Comparison of ENCODE assay signal across 8 cellular contexts in genomic region chr4:112637552-112637866, GRCh38. TPM values are rescaled to one million over a fixed set of nuclear protein-coding genes. Genes with fewer than 3 reads are reported as not detected.
DNase-seq lines count a peak whose midpoint lies in the region; ATAC-seq and TF ChIP-seq lines count a peak whose summit lies in the region.

No MANE protein-coding gene starts in this region.

- no peak overlapping the region for H3K27ac Mint-ChIP-seq in activated CD4-positive, alpha-beta memory T cell treated with anti-CD3 and anti-CD28 coated beads for 36 hours

- H2AFZ ChIP-seq in mammary epithelial cell (ENCODE audit: low read depth, low read length) = peak overlapping the region; percentile 100

- no peaks in the 10 kb centered on the region for H4K20me1 ChIP-seq in mammary epithelial cell (ENCODE audit: insufficient read depth, low read length)

- POLR2A ChIA-PET in activated CD4-positive, alpha-beta memory T cell treated with anti-CD3 and anti-CD28 coated beads for 36 hours (lab: Charles Lee) = no interaction called here

- TF ChIP-seq CTCF in C4-2B (conservative IDR thresholded peaks at IDR 0.05) (peak; percentile 57), mammary epithelial cell (conservative IDR thresholded peaks at IDR 0.05 in 1 of 2, IDR thresholded peaks at IDR 0.05 in 1 of 2; ENCODE audit: extremely low read depth in 1 of 2, insufficient read depth in 1 of 2, low read depth in 1 of 2, low read length in 2 of 2) (no peak), mucosa of descending colon (IDR thresholded peaks at IDR 0.05) (no peak)

- peaks cover 78% of the 10 kb centered on the region for H3K79me2 ChIP-seq in mammary epithelial cell (ENCODE audit: insufficient read depth, low read length)

- peak; percentile 1 for ATAC-seq in HG03175 (IDR thresholded peaks at IDR 0.05; ENCODE audit: unreplicated experiment)
- ATAC-seq in mucosa of descending colon = no peak

- 0% methylated on average over 7 of the region's 8 CpGs for WGBS in mammary epithelial cell (ENCODE audit: low coverage, missing lambda C conversion rate)

- peak overlapping the region; percentile 77 for H3K4me2 ChIP-seq in mammary epithelial cell (ENCODE audit: insufficient read depth, low read depth, low read length)

- H3K27me3 ChIP-seq in mammary epithelial cell (ENCODE audit: insufficient read depth, low read length) = no peaks in the 10 kb centered on the region

- H3K4me1 ChIP-seq in mammary epithelial cell (ENCODE audit: insufficient read depth, low read length) (peaks cover 8% of the 10 kb centered on the region), mucosa of descending colon (ENCODE audit: low read depth) (peaks cover 9% of the 10 kb centered on the region)

- intact Hi-C loops in mammary epithelial cell (cut with micrococcal nuclease) = loop anchor here (1.0 to 10.0 kb wide), 4 partner anchors 125 to 457 kb away; no protein-coding TSS in a partner anchor
- intact Hi-C loops in mucosa of descending colon (cut with DNase I, micrococcal nuclease) = loop anchor here (10.0 kb wide), 2 partner anchors 127 to 297 kb away; no protein-coding TSS in a partner anchor
- intact Hi-C loops in activated CD4-positive, alpha-beta memory T cell treated with anti-CD3 and anti-CD28 coated beads for 36 hours (cut with micrococcal nuclease) = loop anchor here (1.0 to 10.0 kb wide), 12 partner anchors 69 to 1125 kb away; partner anchors contain the start of genes AP1AR and FAM241A

- no peaks in the 10 kb centered on the region for H3K27me3 Mint-ChIP-seq in activated CD4-positive, alpha-beta memory T cell treated with anti-CD3 and anti-CD28 coated beads for 36 hours

- in situ Hi-C loops in mammary epithelial cell (cut with MboI; ENCODE audit: low sequenced_read_pairs in 2 of 2) = loop anchor here (10.0 to 25.0 kb wide), 2 partner anchors 127 to 300 kb away; no protein-coding TSS in a partner anchor

- TSS peak; percentile 72 for BruUV-seq in mammary epithelial cell (replicated peaks; lab: Mats Ljungman, UMichigan)

- H3K9me3 Mint-ChIP-seq in activated CD4-positive, alpha-beta memory T cell treated with anti-CD3 and anti-CD28 coated beads for 36 hours = no peaks in the 10 kb centered on the region

- dilution Hi-C loops in mammary epithelial cell (cut with HindIII; ENCODE audit: low sequenced_read_pairs) = no loop called here

- H3K4me3 ChIP-seq in mammary epithelial cell (replicated peaks in 1 of 3; ENCODE audit: insufficient read depth in 1 of 3, low read depth in 2 of 3, low read length in 3 of 3) (peak overlapping the region; percentile 82 to 99 (median 97)), mucosa of descending colon (peak overlapping the region; percentile 22)

- H3K27ac ChIP-seq in C4-2B (peak overlapping the region; percentile 65), mammary epithelial cell (ENCODE audit: insufficient read depth, low read depth, low read length) (peak overlapping the region; percentile 91)

- H3K9me3 ChIP-seq in mammary epithelial cell (replicated peaks; ENCODE audit: insufficient read depth, low read length) = no peaks in the 10 kb centered on the region
- no peaks in the 10 kb centered on the region for H3K9me3 ChIP-seq in mucosa of descending colon

- H3K4me1 Mint-ChIP-seq in activated CD4-positive, alpha-beta memory T cell treated with anti-CD3 and anti-CD28 coated beads for 36 hours (ENCODE audit: low read depth) = peaks cover 33% of the 10 kb centered on the region

- H3K9ac ChIP-seq in mammary epithelial cell (ENCODE audit: insufficient read depth, low read length) = peak overlapping the region; percentile 97

- H3K36me3 ChIP-seq in mammary epithelial cell (ENCODE audit: insufficient read depth, low read length) = peaks cover 4% of the 10 kb centered on the region
- no peaks in the 10 kb centered on the region for H3K36me3 ChIP-seq in mucosa of descending colon (ENCODE audit: low read depth)

- CTCF ChIA-PET in mammary epithelial cell (lab: Charles Lee; ENCODE audit: low non-redundant PET) = interaction anchor here (0.7 to 0.8 kb wide), 2 partner anchors 328 to 480 kb away, joined by 5 to 11 read pairs; no protein-coding TSS in a partner anchor
- CTCF ChIA-PET in activated CD4-positive, alpha-beta memory T cell treated with anti-CD3 and anti-CD28 coated beads for 36 hours (lab: Charles Lee) = interaction anchor here (0.6 to 6.8 kb wide), 7 partner anchors 9 to 375 kb away, joined by 3 to 60 read pairs (median 4); no protein-coding TSS in a partner anchor

- H3K4me3 Mint-ChIP-seq in activated CD4-positive, alpha-beta memory T cell treated with anti-CD3 and anti-CD28 coated beads for 36 hours = no peak overlapping the region

- H3K36me3 Mint-ChIP-seq in activated CD4-positive, alpha-beta memory T cell treated with anti-CD3 and anti-CD28 coated beads for 36 hours = peaks cover 2% of the 10 kb centered on the region

- DNase-seq in mammary epithelial cell = no peak
- DNase-seq in mucosa of descending colon = no peak
- DNase-seq in activated CD4-positive, alpha-beta memory T cell treated with anti-CD3 and anti-CD28 coated beads for 36 hours = no peak
- no peak for DNase-seq in stimulated activated CD4-positive, alpha-beta T cell treated with anti-CD3 and anti-CD28 coated beads, Interleukin-2, amount 100 ng/mL, for 48 hours
- DNase-seq in GM19238 (ENCODE audit: insufficient read length, low spot score) = no peak
- no peak for DNase-seq in amygdala (lab: John Stamatoyannopoulos, UW)

RNA-seq across cellular contexts. Expression of gene LARP7, which starts 0.6 kb away (rescaled TPM):
- 10 to 100 TPM; 16.8 to 34.9 TPM for total RNA-seq in mammary epithelial cell
- 11.4 TPM for polyA plus RNA-seq in mammary epithelial cell
- 20.2 TPM for polyA minus RNA-seq in mammary epithelial cell
- 10 to 100 TPM; 37.7 to 46.5 (median 38.5) TPM for total RNA-seq in mucosa of descending colon
- total RNA-seq in activated CD4-positive, alpha-beta memory T cell treated with anti-CD3 and anti-CD28 coated beads for 36 hours = 10 to 100 TPM; 40.9 to 41.3 TPM

RNA-seq across cellular contexts. Expression of gene ZGRF1, which starts 0.8 kb away (rescaled TPM):
- 10 to 100 TPM in 1 of 2 donors, 1 to 10 TPM in 1; 3.3 to 10.3 TPM for total RNA-seq in mammary epithelial cell
- polyA plus RNA-seq in mammary epithelial cell = 3.3 TPM
- 7.8 TPM for polyA minus RNA-seq in mammary epithelial cell
- total RNA-seq in mucosa of descending colon = 1 to 10 TPM; 2.6 to 6.8 (median 3.7) TPM
- 10 to 100 TPM; 32.9 to 36.6 TPM for total RNA-seq in activated CD4-positive, alpha-beta memory T cell treated with anti-CD3 and anti-CD28 coated beads for 36 hours
